Comparison of ENCODE assay signal across 26 cellular contexts in the genomic region with DNA sequence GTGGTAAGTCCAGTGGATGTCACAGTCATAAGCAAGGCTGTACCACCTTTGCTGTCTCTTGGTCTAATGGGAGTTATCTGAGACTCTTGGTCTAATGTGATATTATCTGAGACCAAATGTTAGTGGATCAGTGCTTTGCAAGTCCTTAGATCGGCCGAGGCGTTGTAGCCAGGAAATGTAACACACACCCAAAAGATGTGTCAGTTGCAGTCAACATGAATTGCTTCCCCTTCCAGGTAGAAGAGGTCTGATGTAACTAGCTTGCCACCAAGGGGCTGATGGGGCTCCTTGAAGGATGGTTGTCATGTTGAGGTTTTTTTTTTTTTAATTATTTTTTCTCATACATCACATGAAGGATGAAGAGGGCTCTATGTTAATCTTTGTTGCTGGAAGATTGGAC. TPM values are rescaled to one million over a fixed set of nuclear protein-coding genes. Genes with fewer than 3 reads are reported as not detected.
"Had no signal": no experiment of that assay in that cellular context is flagged by ENCODE, and none has a peak within 500 bp of the region (broad histone marks: within the 10 kb centered on the region; RNA-seq: fewer than 3 reads in every experiment).

No MANE protein-coding gene starts in this region.

- H3K27ac ChIP-seq: left ventricle myocardium inferior, neural progenitor cell, ovary, right atrium auricular region, right lobe of liver, tibial nerve, uterus had no signal

- ATAC-seq: natural killer cell; right lobe of liver; stimulated activated memory B cell treated with anti-CD40 and anti-IgM and Interleukin-4, amounts not matched to agents 10 μg/mL and 1 μg/mL and 100 μg/mL, for 72 hours; stimulated activated naive CD8-positive, alpha-beta T cell treated with anti-CD3 and anti-CD28 coated beads, Interleukin-15, amount 100 ng/mL, for 72 hours had no signal

- DNase-seq: immature natural killer cell; islet precursor cell; mesendoderm; naive B cell; natural killer cell; nephron progenitor cell; right lobe of liver; stimulated activated CD4-positive, alpha-beta T cell treated with anti-CD3 and anti-CD28 coated beads, Interleukin-1b, Interleukin-23, amount 100 ng/mL, for 48 hours; stimulated activated CD4-positive, alpha-beta T cell treated with anti-CD3 and anti-CD28 coated beads, Interleukin-2, amount 100 ng/mL, for 48 hours; stimulated activated CD4-positive, alpha-beta T cell treated with anti-CD3 and anti-CD28 coated beads, Interleukin-4, amount 100 ng/mL, for 4 hours; stimulated activated CD8-positive, alpha-beta memory T cell treated with anti-CD3 and anti-CD28 coated beads, Interleukin-4, amount 100 ng/mL, for 48 hours; stimulated activated naive CD4-positive, alpha-beta T cell treated with Interleukin-2 at 50 U/mL for 16 hours; stimulated activated naive CD8-positive, alpha-beta T cell treated with anti-CD3 and anti-CD28 coated beads, Interleukin-15, amount 100 ng/mL, for 72 hours had no signal

- H3K9ac ChIP-seq: neural progenitor cell had no signal

- H2AFZ ChIP-seq: neural progenitor cell had no signal

- H3K36me3 ChIP-seq: left ventricle myocardium inferior, neural progenitor cell, ovary, right atrium auricular region, right lobe of liver, tibial nerve, uterus had no signal

- H3K27me3 ChIP-seq: neural progenitor cell, ovary, right atrium auricular region, right lobe of liver, tibial nerve, uterus had no signal

- H3K4me1 ChIP-seq: neural progenitor cell, right lobe of liver, uterus had no signal

- H3K4me3 ChIP-seq: left ventricle myocardium inferior, lung, neural progenitor cell, ovary, right atrium auricular region, right lobe of liver, smooth muscle cell, tibial nerve, uterus had no signal

- H3K9me3 ChIP-seq: left ventricle myocardium inferior, ovary, right atrium auricular region, right lobe of liver, tibial nerve, uterus had no signal

- H3K4me2 ChIP-seq: neural progenitor cell, smooth muscle cell had no signal

RNA-seq across cellular contexts. Expression of gene TMEM40, which starts 49.7 kb away (rescaled TPM):
- total RNA-seq: omental fat pad, progenitor cell of endocrine pancreas, pulmonary artery endothelial cell, temporal lobe, tibial nerve, uterus had no signal
